15 cellular contexts compared by ENCODE assay signal in the genomic region with DNA sequence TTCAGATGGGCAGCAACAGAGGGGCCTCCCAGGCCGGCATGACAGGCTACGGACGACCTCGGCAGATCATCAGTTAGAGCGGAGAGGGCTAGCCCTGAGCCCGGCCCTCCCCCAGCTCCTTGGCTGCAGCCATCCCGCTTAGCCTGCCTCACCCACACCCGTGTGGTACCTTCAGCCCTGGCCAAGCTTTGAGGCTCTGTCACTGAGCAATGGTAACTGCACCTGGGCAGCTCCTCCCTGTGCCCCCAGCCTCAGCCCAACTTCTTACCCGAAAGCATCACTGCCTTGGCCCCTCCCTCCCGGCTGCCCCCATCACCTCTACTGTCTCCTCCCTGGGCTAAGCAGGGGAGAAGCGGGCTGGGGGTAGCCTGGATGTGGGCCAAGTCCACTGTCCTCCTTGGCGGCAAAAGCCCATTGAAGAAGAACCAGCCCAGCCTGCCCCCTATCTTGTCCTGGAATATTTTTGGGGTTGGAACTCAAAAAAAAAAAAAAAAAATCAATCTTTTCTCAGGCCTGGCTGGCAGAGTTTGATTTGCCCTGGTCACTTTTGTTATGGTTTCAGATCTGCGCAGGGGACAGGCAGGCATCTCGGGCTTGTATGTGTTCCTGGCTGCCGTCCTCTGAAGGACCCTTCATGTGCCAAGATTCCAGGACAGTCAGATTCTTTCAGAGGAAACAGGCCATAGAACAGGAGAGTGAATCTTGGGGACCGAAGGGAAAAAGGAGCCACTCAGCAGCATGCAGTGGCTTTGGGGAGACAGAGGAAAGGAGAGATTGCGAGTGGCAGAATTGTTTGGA. TPM values are rescaled to one million over a fixed set of nuclear protein-coding genes. Genes with fewer than 3 reads are reported as not detected.
DNase-seq lines count a peak whose midpoint lies in the region; ATAC-seq, FAIRE-seq and TF ChIP-seq lines count a peak whose summit lies in the region.
"Had no signal": no experiment of that assay in that cellular context is flagged by ENCODE, and none has a peak within 500 bp of the region (broad histone marks: within the 10 kb centered on the region; RNA-seq: fewer than 3 reads in every experiment).

No MANE protein-coding gene starts in this region.

- 53% methylated on average over 9 of the region's 17 CpGs for WGBS in esophagus muscularis mucosa
- WGBS in aorta, 2 donors, result 12 to 17% methylated on average over 16 to 17 of the region's 17 CpGs

- intact Hi-C loops in esophagus muscularis mucosa (cut with DNase I), result no loop called here
- intact Hi-C loops in aorta (cut with DNase I), result loop anchor here in 1 of 2 donors (5.0 kb wide), 1 partner anchor 72 kb away; no protein-coding TSS in a partner anchor

- no peak for FAIRE-seq in GM19239 (lab: Jason Lieb, UNC)

- H3K36me3 Mint-ChIP-seq in stimulated activated naive CD8-positive, alpha-beta T cell treated with anti-CD3 and anti-CD28 coated beads, Interleukin-15, Interleukin-2, amounts not matched to agents 100 ng/mL and 50 ng/mL, for 24 hours (ENCODE audit: low read depth), result peaks cover 22% of the 10 kb centered on the region

- H3K9me3 ChIP-seq in esophagus muscularis mucosa (no peaks in the 10 kb centered on the region), osteoblast (ENCODE audit: low read depth, low read length) (no peaks in the 10 kb centered on the region), aorta (ENCODE audit: control insufficient read depth, low read length) (no peaks in the 10 kb centered on the region)
- H3K9me3 ChIP-seq: BLaER1 treated with 17β-estradiol and CSF1 and Interleukin-3, amounts not matched to agents 10 nM and 100 nM; SJSA1 had no signal

- H3K27ac ChIP-seq in esophagus muscularis mucosa (replicated peaks in 1 of 4), result peak overlapping the region; percentile 94 to 97 (median 96)
- H3K27ac ChIP-seq in osteoblast (ENCODE audit: low read depth, low read length), result peak overlapping the region; percentile 45
- H3K27ac ChIP-seq in aorta (ENCODE audit: low read depth in 1 of 2, low read length in 2 of 2), result peak overlapping the region; percentile 31 to 62
- H3K27ac ChIP-seq: BLaER1 treated with 17β-estradiol and CSF1 and Interleukin-3, amounts not matched to agents 10 nM and 100 nM; foreskin keratinocyte; SJSA1; VCaP had no signal

- TF ChIP-seq EP300 in esophagus muscularis mucosa (IDR thresholded peaks at IDR 0.05), result no peak

- no peak for DNase-seq in stimulated activated naive CD8-positive, alpha-beta T cell treated with anti-CD3 and anti-CD28 coated beads, Interleukin-15, amount 100 ng/mL, for 72 hours
- no peak for DNase-seq in esophagus muscularis mucosa (ENCODE audit: extremely low spot score)
- DNase-seq in osteoblast (ENCODE audit: insufficient read length, low spot score, missing footprints), result peak; percentile 46
- peak in 1 of 2 donors; percentile 56 for DNase-seq in aorta
- no peak for DNase-seq in HK-2 (ENCODE audit: unreplicated experiment)
- DNase-seq in SHP77 treated with DMSO at 0.1 percent for 48 hours (lab: John Stamatoyannopoulos, UW), result no peak
- no peak for DNase-seq in GM19239 (ENCODE audit: insufficient read length, low spot score)
- DNase-seq: foreskin keratinocyte, NCI-H146, retina had no signal

- H3K36me3 ChIP-seq in esophagus muscularis mucosa, result peaks cover 13 to 50% (median 34%) of the 10 kb centered on the region in 4 donors
- peaks cover 57% of the 10 kb centered on the region for H3K36me3 ChIP-seq in osteoblast (ENCODE audit: insufficient read depth, low read length)
- H3K36me3 ChIP-seq in aorta (ENCODE audit: control insufficient read depth in 1 of 2, insufficient read depth in 2 of 2, low read length in 1 of 2), result peaks cover 0 to 21% of the 10 kb centered on the region in 2 donors

- TF ChIP-seq CTCF in esophagus muscularis mucosa (IDR thresholded peaks at IDR 0.05) (no peak), osteoblast (IDR thresholded peaks at IDR 0.05; ENCODE audit: extremely low read depth, low read depth, low read length) (no peak)

- peak overlapping the region; percentile 13 for H3K27ac Mint-ChIP-seq in stimulated activated naive CD8-positive, alpha-beta T cell treated with anti-CD3 and anti-CD28 coated beads, Interleukin-15, Interleukin-2, amounts not matched to agents 100 ng/mL and 50 ng/mL, for 24 hours
- H3K27ac Mint-ChIP-seq in stimulated activated naive CD8-positive, alpha-beta T cell treated with anti-CD3 and anti-CD28 coated beads, Interleukin-15, amount 100 ng/mL, for 72 hours, result peak overlapping the region in 1 of 2 donors; percentile 37

- no peak overlapping the region for H2AFZ ChIP-seq in osteoblast (ENCODE audit: low read length)

- H3K79me2 ChIP-seq in osteoblast (ENCODE audit: insufficient read depth, low read length), result peaks cover 53% of the 10 kb centered on the region

- H3K27me3 ChIP-seq in esophagus muscularis mucosa (no peaks in the 10 kb centered on the region), osteoblast (ENCODE audit: insufficient read depth, low read length) (no peaks in the 10 kb centered on the region), aorta (ENCODE audit: control insufficient read depth in 1 of 2, insufficient read depth in 2 of 2, low read length in 1 of 2) (no peaks in the 10 kb centered on the region)
- H3K27me3 ChIP-seq: BLaER1 treated with 17β-estradiol and CSF1 and Interleukin-3, amounts not matched to agents 10 nM and 100 nM; foreskin keratinocyte; SJSA1 had no signal

- no peak for ATAC-seq in stimulated activated naive CD8-positive, alpha-beta T cell treated with anti-CD3 and anti-CD28 coated beads, Interleukin-15, amount 100 ng/mL, for 72 hours
- ATAC-seq in aorta (ENCODE audit: low FRiP score), result no peak
- ATAC-seq: foreskin keratinocyte, left colon had no signal

- H3K4me1 Mint-ChIP-seq in stimulated activated naive CD8-positive, alpha-beta T cell treated with anti-CD3 and anti-CD28 coated beads, Interleukin-15, Interleukin-2, amounts not matched to agents 100 ng/mL and 50 ng/mL, for 24 hours (ENCODE audit: low read depth), result no peaks in the 10 kb centered on the region
- H3K4me1 Mint-ChIP-seq in stimulated activated naive CD8-positive, alpha-beta T cell treated with anti-CD3 and anti-CD28 coated beads, Interleukin-15, amount 100 ng/mL, for 72 hours, result peaks cover 11% of the 10 kb centered on the region

- H3K27me3 Mint-ChIP-seq in stimulated activated naive CD8-positive, alpha-beta T cell treated with anti-CD3 and anti-CD28 coated beads, Interleukin-15, Interleukin-2, amounts not matched to agents 100 ng/mL and 50 ng/mL, for 24 hours, result no peaks in the 10 kb centered on the region
- H3K27me3 Mint-ChIP-seq in stimulated activated naive CD8-positive, alpha-beta T cell treated with anti-CD3 and anti-CD28 coated beads, Interleukin-15, amount 100 ng/mL, for 72 hours, result no peaks in the 10 kb centered on the region

- H3K4me3 Mint-ChIP-seq in stimulated activated naive CD8-positive, alpha-beta T cell treated with anti-CD3 and anti-CD28 coated beads, Interleukin-15, Interleukin-2, amounts not matched to agents 100 ng/mL and 50 ng/mL, for 24 hours, result no peak overlapping the region
- no peak overlapping the region for H3K4me3 Mint-ChIP-seq in stimulated activated naive CD8-positive, alpha-beta T cell treated with anti-CD3 and anti-CD28 coated beads, Interleukin-15, amount 100 ng/mL, for 72 hours

- H3K4me1 ChIP-seq in esophagus muscularis mucosa (peaks cover 17 to 46% (median 32%) of the 10 kb centered on the region in 4 donors), osteoblast (ENCODE audit: insufficient read depth, low read length) (peaks cover 26% of the 10 kb centered on the region), aorta (ENCODE audit: control insufficient read depth in 1 of 2, insufficient read depth in 2 of 2, low read length in 2 of 2) (no peaks in the 10 kb centered on the region)
- H3K4me1 ChIP-seq: foreskin keratinocyte had no signal

- no peaks in the 10 kb centered on the region for H3K9me3 Mint-ChIP-seq in stimulated activated naive CD8-positive, alpha-beta T cell treated with anti-CD3 and anti-CD28 coated beads, Interleukin-15, Interleukin-2, amounts not matched to agents 100 ng/mL and 50 ng/mL, for 24 hours
- H3K9me3 Mint-ChIP-seq in stimulated activated naive CD8-positive, alpha-beta T cell treated with anti-CD3 and anti-CD28 coated beads, Interleukin-15, amount 100 ng/mL, for 72 hours, result no peaks in the 10 kb centered on the region

- peak overlapping the region; percentile 66 to 88 (median 78) for H3K4me3 ChIP-seq in esophagus muscularis mucosa
- no peak overlapping the region for H3K4me3 ChIP-seq in osteoblast (ENCODE audit: insufficient read depth, low read length)
- H3K4me3 ChIP-seq in aorta (ENCODE audit: low read length in 2 of 2), result peak overlapping the region; percentile 23 to 98
- H3K4me3 ChIP-seq: BLaER1 treated with 17β-estradiol and CSF1 and Interleukin-3, amounts not matched to agents 10 nM and 100 nM; SJSA1 had no signal

- peaks cover 58% of the 10 kb centered on the region for H4K20me1 ChIP-seq in osteoblast (ENCODE audit: insufficient read depth, low read length)

- peak overlapping the region; percentile 91 for H3K4me2 ChIP-seq in osteoblast (ENCODE audit: insufficient read depth, low read length)
- H3K4me2 ChIP-seq: BLaER1 treated with 17β-estradiol and CSF1 and Interleukin-3, amounts not matched to agents 10 nM and 100 nM had no signal

- no peak for TF ChIP-seq POLR2A in esophagus muscularis mucosa (IDR thresholded peaks at IDR 0.05; ENCODE audit: low read depth)

RNA-seq across cellular contexts. Expression of a gene that starts 5.3 kb away (rescaled TPM):
- over 10,000 TPM; 12,513 to 19,293 (median 14,679) TPM for total RNA-seq in esophagus muscularis mucosa
- 3,614 and 3,853 TPM in 2 replicates for total RNA-seq in osteoblast
- over 10,000 TPM in 1 of 2 donors, 1,000 to 10,000 TPM in 1; 4,857 to 10,188 TPM for total RNA-seq in aorta
- polyA plus RNA-seq in aorta, result over 10,000 TPM; 12,625 to 13,815 TPM

RNA-seq across cellular contexts. Expression of a gene that starts 25.9 kb away (rescaled TPM):
- 10 to 100 TPM; 26.5 to 34.1 (median 29.3) TPM for total RNA-seq in esophagus muscularis mucosa
- 27.5 and 35.7 TPM in 2 replicates for total RNA-seq in osteoblast
- 10 to 100 TPM; 51.2 to 81.3 TPM for total RNA-seq in aorta
- 10 to 100 TPM; 10.4 to 62.9 TPM for polyA plus RNA-seq in aorta

RNA-seq across cellular contexts. Expression of a gene that starts 27.4 kb away (rescaled TPM):
- total RNA-seq in esophagus muscularis mucosa (10 to 100 TPM; 27.8 to 43.7 (median 31.9) TPM), osteoblast (44.5 and 51.9 TPM in 2 replicates), aorta (10 to 100 TPM; 52.8 to 71.5 TPM)
- polyA plus RNA-seq in aorta, result 10 to 100 TPM; 23.5 to 57.0 TPM

RNA-seq across cellular contexts. Expression of a gene that starts 28.0 kb away (rescaled TPM):
- total RNA-seq in esophagus muscularis mucosa (10 to 100 TPM; 12.4 to 21.5 (median 18.4) TPM), osteoblast (13.4 and 14.7 TPM in 2 replicates), aorta (10 to 100 TPM; 27.2 to 32.7 TPM)
- polyA plus RNA-seq in aorta, result 10 to 100 TPM; 10.9 to 16.7 TPM

Comparison
In these comparisons a context has a peak if more than half of its experiments do, and no peak if none do; other contexts are left out.
1. H3K27ac ChIP-seq: peak in every context shown above with its lines; median percentile 96 in esophagus muscularis mucosa; 46 in aorta; 45 in osteoblast.